Comparison of ENCODE assay signal across 8 cellular contexts in genomic region chr1:167554028-167554779, GRCh38. TPM values are rescaled to one million over a fixed set of nuclear protein-coding genes. Genes with fewer than 3 reads are reported as not detected.
A peak's percentile ranks its signal among the peaks of the same experiment; 100 is the strongest.
DNase-seq lines count a peak whose midpoint lies in the region; ATAC-seq and TF ChIP-seq lines count a peak whose summit lies in the region.

No MANE protein-coding gene starts in this region.

- peak overlapping the region; percentile 76 for H3K4me3 Mint-ChIP-seq in activated CD4-positive, alpha-beta memory T cell treated with anti-CD3 and anti-CD28 coated beads, Interleukin-2, amount 10 ng/mL, durations not matched to agents 7 days and 5 days

- no peak for TF ChIP-seq POLR2A in heart left ventricle (IDR thresholded peaks at IDR 0.05)

- peaks cover 38% of the 10 kb centered on the region for H3K4me1 Mint-ChIP-seq in activated CD4-positive, alpha-beta memory T cell treated with anti-CD3 and anti-CD28 coated beads, Interleukin-2, amount 10 ng/mL, durations not matched to agents 7 days and 5 days

- H3K4me3 ChIP-seq in heart left ventricle (peak overlapping the region; percentile 60 to 99 (median 84)), iPS-18a (ENCODE audit: low read length) (peak overlapping the region; percentile 68), stomach smooth muscle (ENCODE audit: low read length in 2 of 2) (peak overlapping the region; percentile 83 to 96)

- H3K9me3 ChIP-seq in heart left ventricle: no peaks in the 10 kb centered on the region
- H3K9me3 ChIP-seq in iPS-18a (ENCODE audit: control insufficient read depth, low read depth, low read length): no peaks in the 10 kb centered on the region
- no peaks in the 10 kb centered on the region for H3K9me3 ChIP-seq in stomach smooth muscle (ENCODE audit: control insufficient read depth in 2 of 2, low read length in 2 of 2)

- WGBS in heart left ventricle, 4 donors: 10 to 12% (median 11%) methylated on average over 15 of the region's 15 CpGs

- no peak for DNase-seq in heart left ventricle
- no peak for DNase-seq in left ventricle myocardium superior
- no peak for DNase-seq in activated CD4-positive, alpha-beta memory T cell treated with anti-CD3 and anti-CD28 coated beads, Interleukin-2, amount 10 ng/mL, durations not matched to agents 7 days and 5 days
- no peak for DNase-seq in GF-D8 (lab: John Stamatoyannopoulos, UW)
- no peak for DNase-seq in RPMI8226

- peaks cover 6% of the 10 kb centered on the region for H3K27me3 Mint-ChIP-seq in activated CD4-positive, alpha-beta memory T cell treated with anti-CD3 and anti-CD28 coated beads, Interleukin-2, amount 10 ng/mL, durations not matched to agents 7 days and 5 days

- H3K27ac ChIP-seq in heart left ventricle: peak overlapping the region in 10 of 12 donors; percentile 69 to 90 (median 82)
- no peak overlapping the region for H3K27ac ChIP-seq in iPS-18a (ENCODE audit: low read length)
- peak overlapping the region; percentile 53 for H3K27ac ChIP-seq in stomach smooth muscle (ENCODE audit: low read length)

- H3K9ac ChIP-seq in iPS-18a (ENCODE audit: low read length) (peak overlapping the region; percentile 14), stomach smooth muscle (ENCODE audit: low read length in 2 of 2) (peak overlapping the region; percentile 64 to 66)

- intact Hi-C loops in heart left ventricle (cut with DNase I): loop anchor here in 1 of 10 donors (5.0 kb wide), 1 partner anchor 133 kb away; no protein-coding TSS in a partner anchor
- intact Hi-C loops in left ventricle myocardium superior (cut with micrococcal nuclease): no loop called here

- H3K27me3 ChIP-seq in heart left ventricle: no peaks in the 10 kb centered on the region
- peaks cover 9% of the 10 kb centered on the region for H3K27me3 ChIP-seq in iPS-18a (ENCODE audit: control insufficient read depth, insufficient read depth, low read length)
- H3K27me3 ChIP-seq in stomach smooth muscle (ENCODE audit: control insufficient read depth in 1 of 2, insufficient read depth in 2 of 2, low read length in 2 of 2): no peaks in the 10 kb centered on the region

- H3K27ac Mint-ChIP-seq in activated CD4-positive, alpha-beta memory T cell treated with anti-CD3 and anti-CD28 coated beads, Interleukin-2, amount 10 ng/mL, durations not matched to agents 7 days and 5 days: no peak overlapping the region

- no peaks in the 10 kb centered on the region for H3K36me3 Mint-ChIP-seq in activated CD4-positive, alpha-beta memory T cell treated with anti-CD3 and anti-CD28 coated beads, Interleukin-2, amount 10 ng/mL, durations not matched to agents 7 days and 5 days (ENCODE audit: low read depth)

- peak in 1 of 4 donors; percentile 1 for ATAC-seq in heart left ventricle
- ATAC-seq in left ventricle myocardium superior: no peak
- peak; percentile 9 for ATAC-seq in HG03097 (IDR thresholded peaks at IDR 0.05; ENCODE audit: low FRiP score, unreplicated experiment)

- CTCF ChIA-PET in activated CD4-positive, alpha-beta memory T cell treated with anti-CD3 and anti-CD28 coated beads, Interleukin-2, amount 10 ng/mL, durations not matched to agents 7 days and 5 days (lab: Charles Lee): interaction anchor here (0.9 to 4.3 kb wide), 24 partner anchors 11 to 648 kb away, joined by 3 to 42 read pairs (median 5); partner anchors contain the start of genes CD247 and POU2F1

- H3K9me3 Mint-ChIP-seq in activated CD4-positive, alpha-beta memory T cell treated with anti-CD3 and anti-CD28 coated beads, Interleukin-2, amount 10 ng/mL, durations not matched to agents 7 days and 5 days: no peaks in the 10 kb centered on the region

- no peak for TF ChIP-seq CTCF in heart left ventricle (IDR thresholded peaks at IDR 0.05)

- H3K4me1 ChIP-seq in heart left ventricle: peaks cover 0 to 44% (median 18%) of the 10 kb centered on the region in 12 donors
- no peaks in the 10 kb centered on the region for H3K4me1 ChIP-seq in iPS-18a (ENCODE audit: control insufficient read depth, low read depth, low read length)
- peaks cover 12% of the 10 kb centered on the region for H3K4me1 ChIP-seq in stomach smooth muscle (ENCODE audit: control insufficient read depth, insufficient read depth, low read length)

- H3K36me3 ChIP-seq in heart left ventricle: no peaks in the 10 kb centered on the region
- H3K36me3 ChIP-seq in iPS-18a (ENCODE audit: control insufficient read depth, low read depth, low read length): no peaks in the 10 kb centered on the region
- H3K36me3 ChIP-seq in stomach smooth muscle (ENCODE audit: control insufficient read depth in 2 of 2, insufficient read depth in 2 of 2, low read length in 2 of 2): no peaks in the 10 kb centered on the region

- POLR2A ChIA-PET in activated CD4-positive, alpha-beta memory T cell treated with anti-CD3 and anti-CD28 coated beads, Interleukin-2, amount 10 ng/mL, durations not matched to agents 7 days and 5 days (lab: Charles Lee): interaction anchor here (0.6 to 2.2 kb wide), 16 partner anchors 10 to 338 kb away, joined by 3 to 15 read pairs (median 3); partner anchors contain the start of genes POU2F1 and RCSD1

RNA-seq across cellular contexts. Expression of gene CREG1, which starts 0.6 kb away (rescaled TPM):
- total RNA-seq in heart left ventricle (100 to 1,000 TPM in 3 of 9 donors, 10 to 100 TPM in 6; 64.1 to 176 (median 91.1) TPM), left ventricle myocardium superior (75.1 TPM)
- 10 to 100 TPM; 31.3 to 39.1 TPM for polyA plus RNA-seq in heart left ventricle
- 10 to 100 TPM; 19.5 TPM for total RNA-seq in activated CD4-positive, alpha-beta memory T cell treated with anti-CD3 and anti-CD28 coated beads, Interleukin-2, amount 10 ng/mL, durations not matched to agents 7 days and 5 days

RNA-seq across cellular contexts. Expression of gene CD247, which starts 35.9 kb away (rescaled TPM):
- total RNA-seq in heart left ventricle: 1 to 10 TPM in 3 of 9 donors, under 1 TPM in 5, not detected in 1; 0.19 to 7.6 (median 0.60) TPM
- polyA plus RNA-seq in heart left ventricle: under 1 TPM; 0.22 to 0.42 TPM
- 0.57 TPM for total RNA-seq in left ventricle myocardium superior
- 100 to 1,000 TPM; 239 to 242 TPM for total RNA-seq in activated CD4-positive, alpha-beta memory T cell treated with anti-CD3 and anti-CD28 coated beads, Interleukin-2, amount 10 ng/mL, durations not matched to agents 7 days and 5 days

Comparison
In these comparisons a context has a peak if more than half of its experiments do, and no peak if none do; other contexts are left out.
1. RNA of gene CD247, which starts 35.9 kb away (total RNA-seq): 239 to 242 TPM in activated CD4-positive, alpha-beta memory T cell treated with anti-CD3 and anti-CD28 coated beads, Interleukin-2, amount 10 ng/mL, durations not matched to agents 7 days and 5 days; 0.57 TPM in left ventricle myocardium superior (single experiment) and 0.19 to 7.6 TPM in heart left ventricle; every median in the first group is over 10 times any median in the second.
2. Peak in every context shown above with its lines, with median percentiles within 50 percentile points of each other: H3K4me3 ChIP-seq.